ENCODE assay signal across 1 cellular context in genomic region chr3:10223676-10224639, GRCh38.
TF ChIP-seq lines count a peak whose summit lies in the region.

No MANE protein-coding gene starts in this region.

TF ChIP-seq in HepG2, 621 proteins besides CTCF, POLR2A, EP300 and RAD21 (continued from another document and continues in another):
- no peak for TF ChIP-seq MTF1 (CRISPR knock-in tag; IDR thresholded peaks at IDR 0.05)
- no peak for TF ChIP-seq TOPORS (CRISPR knock-in tag; IDR thresholded peaks at IDR 0.05)
- no peak for TF ChIP-seq TOE1 (CRISPR knock-in tag; IDR thresholded peaks at IDR 0.05)
- peak; percentile 46; the same call in 1 of the 2 replicates for TF ChIP-seq EHMT2 (IDR thresholded peaks at IDR 0.05; ENCODE audit: borderline replicate concordance, low read depth, low read length)
- no peak for TF ChIP-seq ZNF337 (CRISPR knock-in tag; IDR thresholded peaks at IDR 0.05; ENCODE audit: borderline replicate concordance, low read depth)
- no peak for TF ChIP-seq XRCC5 (optimal IDR thresholded peaks at IDR 0.05; ENCODE audit: low read length)
- no peak for TF ChIP-seq ZEB1 (IDR thresholded peaks at IDR 0.05; ENCODE audit: insufficient replicate concordance, low read depth)
- TF ChIP-seq SP4 (CRISPR knock-in tag; IDR thresholded peaks at IDR 0.05), result no peak
- TF ChIP-seq CREM (IDR thresholded peaks at IDR 0.05), result peak; percentile 49; the same call in 1 of the 2 replicates
- TF ChIP-seq CREM (CRISPR knock-in tag; IDR thresholded peaks at IDR 0.05), result no peak
- no peak for TF ChIP-seq GABPA (IDR thresholded peaks at IDR 0.05; ENCODE audit: low read depth, low read length)
- TF ChIP-seq GABPA (CRISPR knock-in tag; IDR thresholded peaks at IDR 0.05; ENCODE audit: low read depth), result peak; percentile 52; the same call in 1 of the 2 replicates
- TF ChIP-seq SIX1 (CRISPR knock-in tag; IDR thresholded peaks at IDR 0.05; ENCODE audit: borderline replicate concordance), result no peak
- TF ChIP-seq ZNF839 (CRISPR knock-in tag; IDR thresholded peaks at IDR 0.05; ENCODE audit: borderline replicate concordance), result no peak
- no peak for TF ChIP-seq KLF13 (CRISPR knock-in tag; IDR thresholded peaks at IDR 0.05)
- TF ChIP-seq ELF1 (CRISPR knock-in tag; IDR thresholded peaks at IDR 0.05), result 0 out of 2 replicates have a peak, but pooled peaks have one; percentile 19
- TF ChIP-seq ZNF20 (CRISPR knock-in tag; IDR thresholded peaks at IDR 0.05), result no peak
- 0 out of 2 replicates have a peak, but pooled peaks have one; percentile 8 for TF ChIP-seq DMTF1 (CRISPR knock-in tag; IDR thresholded peaks at IDR 0.05)
- no peak for TF ChIP-seq TEAD3 (CRISPR knock-in tag; optimal IDR thresholded peaks at IDR 0.05; ENCODE audit: borderline replicate concordance)
- TF ChIP-seq ZNF598 (CRISPR knock-in tag; IDR thresholded peaks at IDR 0.05; ENCODE audit: borderline replicate concordance), result no peak
- no peak for TF ChIP-seq FOXK2 (IDR thresholded peaks at IDR 0.05)
- TF ChIP-seq YEATS4 (CRISPR knock-in tag; IDR thresholded peaks at IDR 0.05; ENCODE audit: borderline replicate concordance), result no peak
- TF ChIP-seq THRA (CRISPR knock-in tag; IDR thresholded peaks at IDR 0.05; ENCODE audit: borderline replicate concordance), result peak; percentile 96
- peak; percentile 92 for TF ChIP-seq PPARG (CRISPR knock-in tag; conservative IDR thresholded peaks at IDR 0.05)
- TF ChIP-seq KDM4B (CRISPR knock-in tag; IDR thresholded peaks at IDR 0.05), result no peak
- TF ChIP-seq ZNF501 (CRISPR knock-in tag; IDR thresholded peaks at IDR 0.05), result 0 out of 2 replicates have a peak, but pooled peaks have one; percentile 13
- TF ChIP-seq ZNF800 (CRISPR knock-in tag; IDR thresholded peaks at IDR 0.05), result no peak
- TF ChIP-seq ZNF362 (CRISPR knock-in tag; IDR thresholded peaks at IDR 0.05; ENCODE audit: borderline replicate concordance), result no peak
- no peak for TF ChIP-seq KMT2B (CRISPR knock-in tag; IDR thresholded peaks at IDR 0.05)
- no peak for TF ChIP-seq SSRP1 (CRISPR knock-in tag; IDR thresholded peaks at IDR 0.05)
- TF ChIP-seq ZNF207 (IDR thresholded peaks at IDR 0.05; ENCODE audit: borderline replicate concordance), result no peak
- no peak for TF ChIP-seq USF2 (IDR thresholded peaks at IDR 0.05; ENCODE audit: low read depth, low read length)
- TF ChIP-seq USF2 (CRISPR knock-in tag; IDR thresholded peaks at IDR 0.05; ENCODE audit: borderline replicate concordance), result no peak
- TF ChIP-seq TAF15 (IDR thresholded peaks at IDR 0.05; ENCODE audit: low read depth, low read length, poor library complexity, severe bottlenecking), result no peak
- no peak for TF ChIP-seq PBX2 (CRISPR knock-in tag; IDR thresholded peaks at IDR 0.05)
- TF ChIP-seq ZNF576 (CRISPR knock-in tag; IDR thresholded peaks at IDR 0.05), result no peak
- TF ChIP-seq CSRNP1 (CRISPR knock-in tag; IDR thresholded peaks at IDR 0.05), result no peak
- TF ChIP-seq PHF5A (CRISPR knock-in tag; IDR thresholded peaks at IDR 0.05; ENCODE audit: low read depth, unreplicated experiment), result no peak
- TF ChIP-seq THAP11 (CRISPR knock-in tag; IDR thresholded peaks at IDR 0.05), result peak; percentile 44
- no peak for TF ChIP-seq ZNF646 (CRISPR knock-in tag; IDR thresholded peaks at IDR 0.05)
- no peak for TF ChIP-seq HOXA5 (CRISPR knock-in tag; IDR thresholded peaks at IDR 0.05)
- no peak for TF ChIP-seq ETS1 (CRISPR knock-in tag; IDR thresholded peaks at IDR 0.05)
- no peak for TF ChIP-seq SMARCE1 (IDR thresholded peaks at IDR 0.05; ENCODE audit: borderline replicate concordance)
